In genomic region chr18:3384664-3385189, GRCh38 we compare ENCODE assay signal across 1 cellular context.
TF ChIP-seq lines count a peak whose summit lies in the region.

No MANE protein-coding gene starts in this region.

TF ChIP-seq in WTC11, 78 proteins besides CTCF, POLR2A, EP300 and RAD21:
- TF ChIP-seq ZNF532 (CRISPR knock-in tag; IDR thresholded peaks at IDR 0.05; ENCODE audit: borderline replicate concordance) = no peak
